Comparison of ENCODE assay signal across 8 cellular contexts in the genomic region with DNA sequence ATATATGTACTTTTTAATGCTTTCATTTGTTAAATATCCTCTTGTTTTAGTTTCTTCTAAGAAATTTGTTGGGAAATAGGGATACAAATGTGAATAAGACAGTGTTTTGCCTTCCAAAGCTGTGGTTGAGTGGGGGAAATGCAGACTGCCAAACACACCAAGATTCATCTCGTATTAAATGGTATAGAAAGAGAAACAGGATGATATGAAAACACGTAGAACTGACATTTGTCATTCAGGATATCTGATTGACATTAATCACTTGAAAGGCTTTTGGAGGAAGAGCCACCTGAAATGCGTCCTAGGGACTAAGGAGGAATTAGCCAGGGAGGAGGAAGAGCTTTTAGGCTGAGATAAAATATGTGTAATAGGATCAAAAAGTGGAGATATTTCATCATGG.
"Had no signal": no experiment of that assay in that cellular context is flagged by ENCODE, and none has a peak within 500 bp of the region (broad histone marks: within the 10 kb centered on the region; RNA-seq: fewer than 3 reads in every experiment).

No MANE protein-coding gene starts in this region.

- H3K9me3 ChIP-seq: HAP-1 had no signal

- ATAC-seq: HCT116, HepG2 had no signal

- FAIRE-seq: HepG2 had no signal

- H3K4me1 ChIP-seq: HAP-1 had no signal

- H3K36me3 ChIP-seq: HAP-1 had no signal

- H3K4me3 ChIP-seq: GM23248, HAP-1 had no signal

- H3K27ac ChIP-seq: GM23248, HL-60 had no signal

- H3K9ac ChIP-seq: GM23248 had no signal

- H2AFZ ChIP-seq: GM23248 had no signal

- DNase-seq: GM23248, GOT3, H7, HFFc6 had no signal
